In the genomic region with DNA sequence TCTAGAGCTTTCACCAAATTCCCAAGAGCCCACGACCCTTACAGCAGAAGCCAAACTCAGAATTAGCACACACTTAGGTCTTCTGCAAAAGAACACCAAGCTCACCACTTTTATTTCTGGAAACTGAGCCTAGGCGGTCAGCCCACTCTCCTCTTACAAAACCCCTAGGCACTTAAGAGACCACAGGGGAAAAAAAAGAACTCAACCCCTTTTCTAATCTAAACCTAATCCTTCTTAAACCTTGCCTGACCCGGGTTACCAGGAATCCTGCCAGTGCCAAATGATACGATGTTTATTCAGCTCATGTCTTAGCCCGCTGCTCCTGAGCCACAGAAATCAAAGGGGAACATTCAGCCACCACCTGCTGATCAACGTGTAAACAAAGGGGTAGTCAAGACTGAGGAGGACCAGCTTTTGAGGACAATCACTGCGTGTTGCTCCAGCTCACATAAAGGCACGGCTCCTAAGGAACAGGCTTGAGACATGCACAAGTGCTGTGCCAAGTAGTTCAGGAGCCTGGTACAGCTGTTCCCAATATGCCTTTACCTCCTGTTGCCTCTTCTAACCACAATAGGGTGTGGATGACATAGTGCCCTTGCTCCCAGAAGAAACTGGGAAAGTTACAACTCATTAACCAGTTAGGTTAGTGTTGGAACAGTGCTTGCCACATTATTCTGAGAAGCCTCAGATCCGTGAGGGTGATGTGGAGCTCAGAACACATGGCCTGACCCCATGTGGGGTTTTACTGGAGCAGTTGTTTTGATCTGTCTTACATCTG, we compare ENCODE assay signal across 8 cellular contexts. TPM values are rescaled to one million over a fixed set of nuclear protein-coding genes. Genes with fewer than 3 reads are reported as not detected.
DNase-seq lines count a peak whose midpoint lies in the region; ATAC-seq and TF ChIP-seq lines count a peak whose summit lies in the region.

No MANE protein-coding gene starts in this region.

- H2AFZ ChIP-seq in HCT116 (ENCODE audit: low read depth, low read length, poor library complexity, severe bottlenecking) = peak overlapping the region; percentile 86

- H3K27me3 Mint-ChIP-seq in activated CD8-positive, alpha-beta memory T cell treated with anti-CD3 and anti-CD28 coated beads, Interleukin-2, amount 10 ng/mL, durations not matched to agents 7 days and 5 days = peaks cover 2% of the 10 kb centered on the region

- H3K4me3 Mint-ChIP-seq in activated CD8-positive, alpha-beta memory T cell treated with anti-CD3 and anti-CD28 coated beads, Interleukin-2, amount 10 ng/mL, durations not matched to agents 7 days and 5 days = no peak overlapping the region
- H3K4me3 Mint-ChIP-seq in stimulated activated effector memory CD8-positive, alpha-beta T cell treated with anti-CD3 and anti-CD28 coated beads, Interleukin-12 subunit alpha, Interleukin-12 subunit beta, amount 100 ng/mL, for 72 hours = no peak overlapping the region

- no peak for DNase-seq in HCT116 (ENCODE audit: low read depth, low spot score)
- DNase-seq in RPMI7951 (ENCODE audit: low read depth) = peak; percentile 83
- DNase-seq in sciatic nerve (ENCODE audit: low spot score) = no peak
- no peak for DNase-seq in activated CD8-positive, alpha-beta memory T cell treated with anti-CD3 and anti-CD28 coated beads, Interleukin-2, amount 10 ng/mL, durations not matched to agents 7 days and 5 days
- no peak for DNase-seq in GM13976 (ENCODE audit: low spot score)
- DNase-seq in stimulated activated effector memory CD8-positive, alpha-beta T cell treated with anti-CD3 and anti-CD28 coated beads, Interleukin-12 subunit alpha, Interleukin-12 subunit beta, amount 100 ng/mL, for 72 hours (ENCODE audit: low spot score in 2 of 2) = no peak

- H3K4me1 ChIP-seq in HCT116 (ENCODE audit: control insufficient read depth in 1 of 2, insufficient read depth in 2 of 2, low read length in 2 of 2) (peaks cover 31 to 34% of the 10 kb centered on the region in 2 experiments), gastroesophageal sphincter (peaks cover 4 to 48% (median 16%) of the 10 kb centered on the region in 3 donors)

- H3K27ac Mint-ChIP-seq in activated CD8-positive, alpha-beta memory T cell treated with anti-CD3 and anti-CD28 coated beads, Interleukin-2, amount 10 ng/mL, durations not matched to agents 7 days and 5 days = no peak overlapping the region
- H3K27ac Mint-ChIP-seq in stimulated activated effector memory CD8-positive, alpha-beta T cell treated with anti-CD3 and anti-CD28 coated beads, Interleukin-12 subunit alpha, Interleukin-12 subunit beta, amount 100 ng/mL, for 72 hours = no peak overlapping the region

- TF ChIP-seq POLR2A in HCT116 (IDR thresholded peaks at IDR 0.05; ENCODE audit: borderline replicate concordance, extremely low read depth, insufficient read depth, insufficient read length) (no peak), gastroesophageal sphincter (IDR thresholded peaks at IDR 0.05) (no peak)

- peak overlapping the region; percentile 36 for H3K27ac ChIP-seq in HCT116 (ENCODE audit: low read depth, low read length)
- H3K27ac ChIP-seq in gastroesophageal sphincter = peak overlapping the region; percentile 66 to 83 (median 80)

- no peaks in the 10 kb centered on the region for H3K79me2 ChIP-seq in HCT116 (ENCODE audit: insufficient read depth, low read length)

- TF ChIP-seq RAD21 in HCT116 (IDR thresholded peaks at IDR 0.05; ENCODE audit: low read depth) = no peak; the same call in 1 of the 2 replicates

- peak overlapping the region; percentile 2 to 19; a peak in 3 of 4 replicates for H3K4me3 ChIP-seq in HCT116 (replicated peaks in 1 of 2; ENCODE audit: low read depth in 1 of 2, low read length in 2 of 2)
- peak overlapping the region in 1 of 2 donors; percentile 25 for H3K4me3 ChIP-seq in gastroesophageal sphincter

- BruUV-seq in HCT116 (replicated peaks; lab: Mats Ljungman, UMichigan) = no TSS peak

- no peaks in the 10 kb centered on the region for H3K9me3 Mint-ChIP-seq in activated CD8-positive, alpha-beta memory T cell treated with anti-CD3 and anti-CD28 coated beads, Interleukin-2, amount 10 ng/mL, durations not matched to agents 7 days and 5 days (ENCODE audit: low read depth)
- H3K9me3 Mint-ChIP-seq in stimulated activated effector memory CD8-positive, alpha-beta T cell treated with anti-CD3 and anti-CD28 coated beads, Interleukin-12 subunit alpha, Interleukin-12 subunit beta, amount 100 ng/mL, for 72 hours = no peaks in the 10 kb centered on the region

- TF ChIP-seq CTCF in HCT116 (IDR thresholded peaks at IDR 0.05 in 2 of 3, conservative IDR thresholded peaks at IDR 0.05 in 1 of 3; ENCODE audit: borderline replicate concordance in 1 of 3, insufficient read depth in 1 of 3, low read depth in 2 of 3, low read length in 2 of 3) = no peak
- no peak for TF ChIP-seq CTCF in gastroesophageal sphincter (IDR thresholded peaks at IDR 0.05)
- no peak for TF ChIP-seq CTCF in GM13976 (IDR thresholded peaks at IDR 0.05; ENCODE audit: borderline replicate concordance, control extremely low read depth, extremely low read depth, insufficient read depth, missing control alignments)

- RAD21 ChIA-PET in HCT116 (lab: Charles Lee; ENCODE audit: low non-redundant PET in 1 of 2, low total read pairs in 2 of 2, uncharacterized antibody in 2 of 2, unreplicated experiment in 2 of 2) = no interaction called here

- no peaks in the 10 kb centered on the region for H4K20me1 ChIP-seq in HCT116 (ENCODE audit: insufficient read depth)

- H3K36me3 ChIP-seq in HCT116 (ENCODE audit: control insufficient read depth in 1 of 2, insufficient read depth in 2 of 2, low read length in 2 of 2) (no peaks in the 10 kb centered on the region), gastroesophageal sphincter (no peaks in the 10 kb centered on the region)

- ATAC-seq in HCT116 = peak; percentile 81
- peak; percentile 82 for ATAC-seq in gastroesophageal sphincter
- peak; percentile 92 for ATAC-seq in sciatic nerve
- no peak for ATAC-seq in activated CD8-positive, alpha-beta memory T cell treated with anti-CD3 and anti-CD28 coated beads, Interleukin-2, amount 10 ng/mL, durations not matched to agents 7 days and 5 days
- no peak for ATAC-seq in stimulated activated effector memory CD8-positive, alpha-beta T cell treated with anti-CD3 and anti-CD28 coated beads, Interleukin-12 subunit alpha, Interleukin-12 subunit beta, amount 100 ng/mL, for 72 hours
- ATAC-seq in GM19351 (IDR thresholded peaks at IDR 0.05; ENCODE audit: unreplicated experiment) = no peak

- H3K9ac ChIP-seq in HCT116 (ENCODE audit: low read length) = peak overlapping the region; percentile 38

- WGBS in gastroesophageal sphincter (ENCODE audit: low coverage in 1 of 2), 2 donors = 6 to 25% methylated on average over 2 to 9 of the region's 9 CpGs

- no peaks in the 10 kb centered on the region for H3K4me1 Mint-ChIP-seq in activated CD8-positive, alpha-beta memory T cell treated with anti-CD3 and anti-CD28 coated beads, Interleukin-2, amount 10 ng/mL, durations not matched to agents 7 days and 5 days
- no peaks in the 10 kb centered on the region for H3K4me1 Mint-ChIP-seq in stimulated activated effector memory CD8-positive, alpha-beta T cell treated with anti-CD3 and anti-CD28 coated beads, Interleukin-12 subunit alpha, Interleukin-12 subunit beta, amount 100 ng/mL, for 72 hours

- no peaks in the 10 kb centered on the region; the same call in 1 of the 2 replicates for H3K9me2 ChIP-seq in HCT116 (ENCODE audit: insufficient read depth)

- H3K27me3 ChIP-seq in HCT116 (ENCODE audit: insufficient read depth, low read length) = no peaks in the 10 kb centered on the region
- H3K27me3 ChIP-seq in gastroesophageal sphincter = no peaks in the 10 kb centered on the region

- H3K4me2 ChIP-seq in HCT116 (ENCODE audit: low read length) = peak overlapping the region; percentile 69

- CTCF ChIA-PET in HCT116 (lab: Charles Lee) = interaction anchor here (0.8 to 1.3 kb wide), 3 partner anchors 10 to 36 kb away, joined by 3 to 5 read pairs (median 4); no protein-coding TSS in a partner anchor
- CTCF ChIA-PET in activated CD8-positive, alpha-beta memory T cell treated with anti-CD3 and anti-CD28 coated beads, Interleukin-2, amount 10 ng/mL, durations not matched to agents 7 days and 5 days (lab: Charles Lee) = interaction anchor here (1.1 to 1.9 kb wide), 2 partner anchors 19 to 35 kb away, joined by 4 to 6 read pairs; no protein-coding TSS in a partner anchor

- no peak for TF ChIP-seq EP300 in gastroesophageal sphincter (IDR thresholded peaks at IDR 0.05)

- POLR2A ChIA-PET in HCT116 (lab: Charles Lee) = interaction anchor here (0.7 to 3.5 kb wide), 5 partner anchors 9 to 49 kb away, joined by 3 to 15 read pairs (median 5); a partner anchor contains a TSS

- intact Hi-C loops in HCT116 (cut with micrococcal nuclease) (no loop called here), sciatic nerve (cut with DNase I) (no loop called here)

- H3K9me3 ChIP-seq in HCT116 (ENCODE audit: control insufficient read depth in 1 of 2, insufficient read depth in 1 of 2, low read depth in 1 of 2, low read length in 2 of 2) = no peaks in the 10 kb centered on the region
- no peaks in the 10 kb centered on the region for H3K9me3 ChIP-seq in gastroesophageal sphincter

- in situ Hi-C loops in GM13976 (cut with MboI; ENCODE audit: low sequenced_read_pairs, unreplicated experiment) = no loop called here

- no peaks in the 10 kb centered on the region for H3K36me3 Mint-ChIP-seq in activated CD8-positive, alpha-beta memory T cell treated with anti-CD3 and anti-CD28 coated beads, Interleukin-2, amount 10 ng/mL, durations not matched to agents 7 days and 5 days
- H3K36me3 Mint-ChIP-seq in stimulated activated effector memory CD8-positive, alpha-beta T cell treated with anti-CD3 and anti-CD28 coated beads, Interleukin-12 subunit alpha, Interleukin-12 subunit beta, amount 100 ng/mL, for 72 hours = no peaks in the 10 kb centered on the region

RNA-seq across cellular contexts. Expression of a gene that starts 49.3 kb away (rescaled TPM):
- 128 TPM for total RNA-seq in HCT116 (2021; ENCODE audit: unreplicated experiment)
- polyA plus RNA-seq in HCT116 (2012) = 75.5 and 82.2 TPM in 2 replicates
- 92.4 and 115 TPM in 2 replicates for total RNA-seq in RPMI7951 (2014; rRNA removed; shearing (Covaris generic))
- 100 to 1,000 TPM; 124 to 488 (median 288) TPM for total RNA-seq in gastroesophageal sphincter
- 222 TPM for total RNA-seq in sciatic nerve
- total RNA-seq in activated CD8-positive, alpha-beta memory T cell treated with anti-CD3 and anti-CD28 coated beads, Interleukin-2, amount 10 ng/mL, durations not matched to agents 7 days and 5 days = 100 to 1,000 TPM in 1 of 2 experiments, 10 to 100 TPM in 1; 71.7 to 112 TPM

Comparison
In these comparisons a context has a peak if more than half of its experiments do, and no peak if none do; other contexts are left out.
1. ATAC-seq: peak in HCT116 (single experiment), gastroesophageal sphincter (single experiment) and sciatic nerve (single experiment); none in activated CD8-positive, alpha-beta memory T cell treated with anti-CD3 and anti-CD28 coated beads, Interleukin-2, amount 10 ng/mL, durations not matched to agents 7 days and 5 days (single experiment), stimulated activated effector memory CD8-positive, alpha-beta T cell treated with anti-CD3 and anti-CD28 coated beads, Interleukin-12 subunit alpha, Interleukin-12 subunit beta, amount 100 ng/mL, for 72 hours (single experiment) and GM19351 (single experiment).